Comparison of ENCODE assay signal across 12 cellular contexts in the genomic region with DNA sequence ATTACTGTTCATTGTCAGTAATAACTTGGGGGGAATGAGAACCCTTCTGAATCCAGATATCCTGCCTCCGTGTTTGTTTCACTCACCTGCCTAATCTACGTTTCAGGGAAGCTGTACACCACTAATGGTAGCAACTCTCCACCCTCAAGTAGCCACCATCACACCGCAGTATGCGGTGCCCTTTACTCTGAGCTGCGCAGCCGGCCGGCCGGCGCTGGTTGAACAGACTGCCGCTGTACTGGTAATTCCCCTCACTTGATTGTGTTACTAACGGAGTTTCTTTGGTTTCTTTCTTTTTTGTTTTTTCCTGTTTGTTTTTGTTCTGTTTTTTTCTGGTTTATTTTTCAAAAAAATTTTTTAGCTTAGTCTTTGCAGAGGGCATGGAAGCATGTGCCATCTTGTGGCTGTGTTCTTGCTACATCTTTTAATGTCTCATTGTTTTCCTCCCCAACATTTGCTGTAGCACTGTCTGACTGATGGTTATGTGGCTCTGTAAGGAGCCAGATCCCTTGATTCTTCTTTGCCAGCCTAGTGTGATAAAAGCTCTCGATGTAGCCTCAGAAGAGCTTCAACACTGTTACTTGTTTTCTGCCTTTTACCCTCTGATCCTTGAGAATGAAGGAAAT. TPM values are rescaled to one million over a fixed set of nuclear protein-coding genes. Genes with fewer than 3 reads are reported as not detected.
A peak's percentile ranks its signal among the peaks of the same experiment; 100 is the strongest.
DNase-seq lines count a peak whose midpoint lies in the region; ATAC-seq and TF ChIP-seq lines count a peak whose summit lies in the region.
"Had no signal": no experiment of that assay in that cellular context is flagged by ENCODE, and none has a peak within 500 bp of the region (broad histone marks: within the 10 kb centered on the region; RNA-seq: fewer than 3 reads in every experiment).

No MANE protein-coding gene starts in this region.

- H3K9ac ChIP-seq in PC-3 (ENCODE audit: low read length), result no peak overlapping the region
- H3K9ac ChIP-seq: parathyroid adenoma had no signal

- H3K27ac ChIP-seq in PC-3 (ENCODE audit: low read length), result no peak overlapping the region
- H3K27ac ChIP-seq: epithelial cell of prostate, parathyroid adenoma had no signal

- no peaks in the 10 kb centered on the region for H4K20me1 ChIP-seq in PC-3 (ENCODE audit: low read length)

- no peaks in the 10 kb centered on the region for H3K79me2 ChIP-seq in PC-3 (ENCODE audit: low read length)
- H3K79me2 ChIP-seq: parathyroid adenoma had no signal

- no peaks in the 10 kb centered on the region for H3K27me3 Mint-ChIP-seq in activated CD4-positive, alpha-beta T cell treated with anti-CD3 and anti-CD28 coated beads for 36 hours
- no peaks in the 10 kb centered on the region for H3K27me3 Mint-ChIP-seq in neural crest cell (ENCODE audit: low read depth)

- H3F3A ChIP-seq in PC-3 (ENCODE audit: low read length, unreplicated experiment), result no peaks in the 10 kb centered on the region

- CTCF ChIA-PET in activated CD4-positive, alpha-beta T cell treated with anti-CD3 and anti-CD28 coated beads for 36 hours (lab: Charles Lee), result interaction anchor here (0.6 to 2.2 kb wide), 11 partner anchors 8 to 384 kb away, joined by 3 to 9 read pairs (median 3); no protein-coding TSS in a partner anchor
- CTCF ChIA-PET in PC-3 (lab: Charles Lee), result no interaction called here

- POLR2A ChIA-PET in activated CD4-positive, alpha-beta T cell treated with anti-CD3 and anti-CD28 coated beads for 36 hours (lab: Charles Lee), result no interaction called here
- POLR2A ChIA-PET in PC-3 (lab: Charles Lee; ENCODE audit: unreplicated experiment), result interaction anchor here (0.6 kb wide), 1 partner anchor 128 kb away, joined by 3 read pairs; no protein-coding TSS in a partner anchor

- intact Hi-C loops in activated CD4-positive, alpha-beta T cell treated with anti-CD3 and anti-CD28 coated beads for 36 hours (cut with DNase I, micrococcal nuclease), result no loop called here
- intact Hi-C loops in PC-3 (cut with micrococcal nuclease), result loop anchor here (5.0 kb wide), 1 partner anchor 126 kb away; no protein-coding TSS in a partner anchor

- no peak overlapping the region for H3K4me2 ChIP-seq in PC-3 (ENCODE audit: low read length)

- H3K4me3 ChIP-seq in PC-3 (ENCODE audit: low read length), result no peak overlapping the region
- no peak overlapping the region for H3K4me3 ChIP-seq in choroid plexus epithelial cell (ENCODE audit: low read depth, low read length)

- no peaks in the 10 kb centered on the region for H3K9me3 ChIP-seq in PC-3 (ENCODE audit: low read length)

- peaks cover 63% of the 10 kb centered on the region for H3K36me3 Mint-ChIP-seq in activated CD4-positive, alpha-beta T cell treated with anti-CD3 and anti-CD28 coated beads for 36 hours (ENCODE audit: low read depth)
- peaks cover 35% of the 10 kb centered on the region for H3K36me3 Mint-ChIP-seq in neural crest cell (ENCODE audit: low read depth)

- ATAC-seq in activated CD4-positive, alpha-beta T cell treated with anti-CD3 and anti-CD28 coated beads for 36 hours, result no peak
- ATAC-seq in PC-3 (no peak), HG02610 (IDR thresholded peaks at IDR 0.05; ENCODE audit: unreplicated experiment) (no peak)
- ATAC-seq: activated T-cell treated with anti-CD3 and anti-CD28 coated beads, Interleukin-2, amount 50 U/mL, for 4 hours had no signal

- peak overlapping the region; percentile 29 for H3K27ac Mint-ChIP-seq in activated CD4-positive, alpha-beta T cell treated with anti-CD3 and anti-CD28 coated beads for 36 hours
- H3K27ac Mint-ChIP-seq in neural crest cell (ENCODE audit: unreplicated experiment), result no peak overlapping the region

- H2AFZ ChIP-seq in PC-3 (ENCODE audit: low read length), result no peak overlapping the region
- H2AFZ ChIP-seq: parathyroid adenoma had no signal

- H3K4me3 Mint-ChIP-seq in activated CD4-positive, alpha-beta T cell treated with anti-CD3 and anti-CD28 coated beads for 36 hours, result no peak overlapping the region
- H3K4me3 Mint-ChIP-seq in neural crest cell, result no peak overlapping the region
- H3K4me3 Mint-ChIP-seq: activated T-cell treated with anti-CD3 and anti-CD28 coated beads, Interleukin-2, amount 50 U/mL, for 4 hours had no signal

- no peaks in the 10 kb centered on the region for H3K9me3 Mint-ChIP-seq in activated CD4-positive, alpha-beta T cell treated with anti-CD3 and anti-CD28 coated beads for 36 hours (ENCODE audit: low read depth)
- H3K9me3 Mint-ChIP-seq in neural crest cell, result peaks cover 3% of the 10 kb centered on the region
- H3K9me3 Mint-ChIP-seq: activated T-cell treated with anti-CD3 and anti-CD28 coated beads, Interleukin-2, amount 50 U/mL, for 4 hours had no signal

- TF ChIP-seq CTCF in PC-3 (conservative IDR thresholded peaks at IDR 0.05; ENCODE audit: low read depth, low read length) (peak; percentile 40; the same call in 1 of the 2 replicates), choroid plexus epithelial cell (conservative IDR thresholded peaks at IDR 0.05; ENCODE audit: low read depth, low read length) (peak; percentile 36), neural crest cell (conservative IDR thresholded peaks at IDR 0.05) (peak; percentile 17)

- no peaks in the 10 kb centered on the region for H3K4me1 ChIP-seq in PC-3 (ENCODE audit: insufficient read depth, low read length)
- H3K4me1 ChIP-seq: parathyroid adenoma had no signal

- no TSS peak for BruUV-seq in PC-3 (replicated peaks; lab: Mats Ljungman, UMichigan)

- no peaks in the 10 kb centered on the region for H3K9me2 ChIP-seq in PC-3 (replicated peaks; ENCODE audit: low read length)

- H3K36me3 ChIP-seq in PC-3 (ENCODE audit: low read depth, low read length), result peaks cover 35% of the 10 kb centered on the region

- H3K27me3 ChIP-seq in PC-3 (ENCODE audit: low read length), result no peaks in the 10 kb centered on the region

- H3K4me1 Mint-ChIP-seq in activated CD4-positive, alpha-beta T cell treated with anti-CD3 and anti-CD28 coated beads for 36 hours, result peaks cover 5% of the 10 kb centered on the region
- no peaks in the 10 kb centered on the region for H3K4me1 Mint-ChIP-seq in neural crest cell

- DNase-seq in activated CD4-positive, alpha-beta T cell treated with anti-CD3 and anti-CD28 coated beads for 36 hours, result no peak
- no peak for DNase-seq in activated CD4-positive, alpha-beta T cell treated with anti-CD3 and anti-CD28 coated beads for 48 hours
- DNase-seq in PC-3 (no peak), choroid plexus epithelial cell (ENCODE audit: low read depth) (no peak), neural crest cell (ENCODE audit: low read depth, low spot score) (no peak), DMS79 treated with DMSO at 0.1 percent for 48 hours (lab: John Stamatoyannopoulos, UW) (no peak), UCSD-AML1 (lab: John Stamatoyannopoulos, UW; ENCODE audit: unreplicated experiment) (no peak)
- DNase-seq: activated T-cell treated with anti-CD3 and anti-CD28 coated beads, Interleukin-2, amount 50 U/mL, for 4 hours; NCI-H1105 had no signal

RNA-seq across cellular contexts. Expression of a gene that starts 15.9 kb away (rescaled TPM):
- total RNA-seq in activated CD4-positive, alpha-beta T cell treated with anti-CD3 and anti-CD28 coated beads for 36 hours, result under 1 TPM in 1 of 2 experiments, not detected in 1; 0.11 TPM
- total RNA-seq in PC-3 (2014; rRNA removed) (7.0 TPM in 2 replicates), neural crest cell (4.3 and 6.1 TPM in 2 replicates)

RNA-seq across cellular contexts. Expression of a gene that starts 34.3 kb away (rescaled TPM):
- total RNA-seq in activated CD4-positive, alpha-beta T cell treated with anti-CD3 and anti-CD28 coated beads for 36 hours, result 10 to 100 TPM; 42.2 to 50.3 TPM
- 18.7 and 19.9 TPM in 2 replicates for total RNA-seq in PC-3 (2014; rRNA removed)
- total RNA-seq in neural crest cell, result 53.4 and 57.7 TPM in 2 replicates

RNA-seq across cellular contexts. Expression of a gene that starts 58.3 kb away (rescaled TPM):
- 10 to 100 TPM; 18.2 to 21.8 TPM for total RNA-seq in activated CD4-positive, alpha-beta T cell treated with anti-CD3 and anti-CD28 coated beads for 36 hours
- total RNA-seq in PC-3 (2014; rRNA removed) (12.6 and 13.2 TPM in 2 replicates), neural crest cell (21.4 and 21.5 TPM in 2 replicates)

RNA-seq across cellular contexts. Expression of a gene that starts 58.8 kb away (rescaled TPM):
- 10 to 100 TPM; 27.7 to 39.2 TPM for total RNA-seq in activated CD4-positive, alpha-beta T cell treated with anti-CD3 and anti-CD28 coated beads for 36 hours
- total RNA-seq in PC-3 (2014; rRNA removed), result 15.5 and 15.8 TPM in 2 replicates
- 23.6 and 25.3 TPM in 2 replicates for total RNA-seq in neural crest cell
